25 cellular contexts compared by ENCODE assay signal in the genomic region with DNA sequence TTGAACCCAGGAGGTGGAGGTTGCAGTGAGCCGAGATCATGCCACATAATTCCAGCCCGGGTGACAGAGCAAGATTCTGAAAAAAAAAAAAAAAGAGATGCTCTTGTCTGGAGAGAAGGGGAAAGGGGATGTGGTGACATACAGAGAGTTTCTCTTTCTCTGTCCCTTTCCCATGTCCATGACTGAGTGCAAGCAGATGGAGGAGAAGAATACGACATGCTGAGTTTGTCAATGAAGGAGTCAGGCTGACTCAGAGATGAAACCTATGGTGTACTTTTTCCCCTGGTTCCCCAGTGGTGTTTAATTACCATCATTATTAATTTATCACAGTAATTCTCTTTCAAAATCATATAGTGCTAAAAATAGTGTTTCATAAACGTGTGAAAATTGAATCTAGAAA.
"Had no signal": no experiment of that assay in that cellular context is flagged by ENCODE, and none has a peak within 500 bp of the region (broad histone marks: within the 10 kb centered on the region; RNA-seq: fewer than 3 reads in every experiment).

No MANE protein-coding gene starts in this region.

- H3K9me3 ChIP-seq: sigmoid colon, testis, uterus had no signal

- DNase-seq: activated CD4-positive, alpha-beta memory T cell treated with anti-CD3 and anti-CD28 coated beads, Interleukin-2, amount 10 ng/mL, durations not matched to agents 7 days and 5 days; activated CD4-positive, alpha-beta T cell treated with anti-CD3 and anti-CD28 coated beads, Interleukin-2, amount 10 ng/mL, durations not matched to agents 24 days and 14 days; activated gamma-delta T cell; aorta; effector CD4-positive, alpha-beta T cell; foreskin keratinocyte; immature natural killer cell; midbrain; natural killer cell; retina; sigmoid colon; stimulated activated CD4-positive, alpha-beta T cell treated with anti-CD3 and anti-CD28 coated beads, Interleukin-15, amount 100 ng/mL, for 24 hours; stimulated activated naive CD4-positive, alpha-beta T cell; T-helper 9 cell; testis; trophoblast cell; uterus had no signal

- H3K4me3 Mint-ChIP-seq: activated CD4-positive, alpha-beta memory T cell treated with anti-CD3 and anti-CD28 coated beads, Interleukin-2, amount 10 ng/mL, durations not matched to agents 7 days and 5 days; activated CD4-positive, alpha-beta T cell treated with anti-CD3 and anti-CD28 coated beads, Interleukin-2, amount 10 ng/mL, durations not matched to agents 24 days and 14 days; brain; dendritic cell treated with granulocyte-macrophage colony-stimulating factor and Interleukin-4, amounts not matched to agents 40 ng/mL and 50 ng/mL, for 4 days; immature natural killer cell; natural killer cell; WTC11 had no signal

- H3K36me3 Mint-ChIP-seq: brain, immature natural killer cell, natural killer cell, WTC11 had no signal

- H3K27me3 ChIP-seq: foreskin keratinocyte, sigmoid colon, testis, uterus had no signal

- H3K27me3 Mint-ChIP-seq: activated CD4-positive, alpha-beta memory T cell treated with anti-CD3 and anti-CD28 coated beads, Interleukin-2, amount 10 ng/mL, durations not matched to agents 7 days and 5 days; activated CD4-positive, alpha-beta T cell treated with anti-CD3 and anti-CD28 coated beads, Interleukin-2, amount 10 ng/mL, durations not matched to agents 24 days and 14 days had no signal

- H3K4me3 ChIP-seq: lung, sigmoid colon, smooth muscle cell, testis, uterus had no signal

- H3K36me3 ChIP-seq: sigmoid colon, uterus had no signal

- H3K27ac ChIP-seq: foreskin keratinocyte, sigmoid colon, testis, uterus had no signal

- H3K27ac Mint-ChIP-seq: activated CD4-positive, alpha-beta memory T cell treated with anti-CD3 and anti-CD28 coated beads, Interleukin-2, amount 10 ng/mL, durations not matched to agents 7 days and 5 days; activated CD4-positive, alpha-beta T cell treated with anti-CD3 and anti-CD28 coated beads, Interleukin-2, amount 10 ng/mL, durations not matched to agents 24 days and 14 days; activated naive CD4-positive, alpha-beta T cell treated with anti-CD3 and anti-CD28 coated beads, Interleukin-2, amount 50 U/mL, for 72 hours; brain; dendritic cell treated with granulocyte-macrophage colony-stimulating factor and Interleukin-4, amounts not matched to agents 40 ng/mL and 50 ng/mL, for 4 days; natural killer cell; progenitor cell of endocrine pancreas; WTC11 had no signal

- H3K9me3 Mint-ChIP-seq: immature natural killer cell, natural killer cell had no signal

- ATAC-seq: foreskin keratinocyte, left lobe of liver, natural killer cell, WTC11 had no signal
